7 cellular contexts compared by ENCODE assay signal in the genomic region with DNA sequence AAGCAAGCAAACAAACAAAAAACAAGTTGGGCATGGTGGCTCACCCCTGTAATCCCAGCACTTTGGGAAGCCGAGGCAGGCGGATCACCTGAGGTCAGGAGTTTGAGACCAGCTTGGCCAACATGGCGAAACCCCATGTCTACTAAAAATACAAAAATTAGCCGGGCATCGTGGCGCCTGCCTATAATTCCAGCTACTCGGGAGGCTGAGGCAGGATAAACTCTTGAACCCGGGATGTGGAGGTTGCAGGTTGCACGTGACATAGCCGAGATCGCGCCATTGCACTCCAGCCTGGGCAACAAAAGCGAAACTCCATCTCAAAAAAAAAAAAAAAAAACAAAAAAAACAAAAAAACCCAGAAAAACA. TPM values are rescaled to one million over a fixed set of nuclear protein-coding genes. Genes with fewer than 3 reads are reported as not detected.
A peak's percentile ranks its signal among the peaks of the same experiment; 100 is the strongest.
DNase-seq lines count a peak whose midpoint lies in the region; ATAC-seq, FAIRE-seq and TF ChIP-seq lines count a peak whose summit lies in the region.
"Not testable (repeated sequence)": the region's sequence is repeated elsewhere in the genome, so short reads cannot be mapped to it uniquely, and the experiment has no call there.

No MANE protein-coding gene starts in this region.

- ATAC-seq in GM18511 (IDR thresholded peaks at IDR 0.05; ENCODE audit: unreplicated experiment) (peak; percentile 39), HG02884 (IDR thresholded peaks at IDR 0.05; ENCODE audit: unreplicated experiment) (peak; percentile 18), sciatic nerve (peak; percentile 5)
- peak; percentile 17 for ATAC-seq in activated CD8-positive, alpha-beta T cell treated with anti-CD3 and anti-CD28 coated beads for 36 hours

- H3K4me1 ChIP-seq in kidney (ENCODE audit: control insufficient read depth in 1 of 2, insufficient read depth in 1 of 2, low read depth in 1 of 2, low read length in 2 of 2), result not testable (repeated sequence)

- peaks cover 34% of the 10 kb centered on the region for H3K36me3 Mint-ChIP-seq in activated CD8-positive, alpha-beta T cell treated with anti-CD3 and anti-CD28 coated beads for 36 hours (ENCODE audit: low read depth)

- H3K9me3 Mint-ChIP-seq in activated CD8-positive, alpha-beta T cell treated with anti-CD3 and anti-CD28 coated beads for 36 hours, result not testable (repeated sequence)

- not testable (repeated sequence) for FAIRE-seq in kidney (lab: Jason Lieb, UNC)

- peak overlapping the region; percentile 86 for H3K4me3 Mint-ChIP-seq in activated CD8-positive, alpha-beta T cell treated with anti-CD3 and anti-CD28 coated beads for 36 hours

- intact Hi-C loops in activated CD8-positive, alpha-beta T cell treated with anti-CD3 and anti-CD28 coated beads for 36 hours (cut with micrococcal nuclease), result loop anchor here (5.0 kb wide), 1 partner anchor 504 kb away; a partner anchor contains a TSS
- intact Hi-C loops in kidney (cut with DNase I); sciatic nerve (cut with DNase I): not testable (repeated sequence)

- H3K27ac Mint-ChIP-seq in activated CD8-positive, alpha-beta T cell treated with anti-CD3 and anti-CD28 coated beads for 36 hours, result peak overlapping the region; percentile 84

- CTCF ChIA-PET in activated CD8-positive, alpha-beta T cell treated with anti-CD3 and anti-CD28 coated beads for 36 hours (lab: Charles Lee), result not testable (repeated sequence)

- H3K36me3 ChIP-seq in kidney (ENCODE audit: control insufficient read depth in 1 of 2, insufficient read depth in 2 of 2, low read length in 2 of 2), result not testable (repeated sequence)

- H3K27ac ChIP-seq in coronary artery, result peak overlapping the region; percentile 80 to 89
- not testable (repeated sequence) for H3K27ac ChIP-seq in kidney (ENCODE audit: low read depth in 2 of 2, low read length in 2 of 2)

- not testable (repeated sequence) for H3K27me3 Mint-ChIP-seq in activated CD8-positive, alpha-beta T cell treated with anti-CD3 and anti-CD28 coated beads for 36 hours

- not testable (repeated sequence) for H3K9me3 ChIP-seq in kidney (ENCODE audit: control insufficient read depth in 1 of 2, low read length in 2 of 2)

- H3K4me1 Mint-ChIP-seq in activated CD8-positive, alpha-beta T cell treated with anti-CD3 and anti-CD28 coated beads for 36 hours (ENCODE audit: low read depth), result peaks cover 25% of the 10 kb centered on the region

- not testable (repeated sequence) for TF ChIP-seq CTCF in activated CD8-positive, alpha-beta T cell treated with anti-CD3 and anti-CD28 coated beads for 36 hours (IDR thresholded peaks at IDR 0.05); coronary artery (IDR thresholded peaks at IDR 0.05); kidney (IDR thresholded peaks at IDR 0.05; ENCODE audit: borderline replicate concordance, extremely low read depth, insufficient read depth)

- POLR2A ChIA-PET in activated CD8-positive, alpha-beta T cell treated with anti-CD3 and anti-CD28 coated beads for 36 hours (lab: Charles Lee), result interaction anchor here (1.0 to 1.7 kb wide), 4 partner anchors 9 to 705 kb away, joined by 5 to 10 read pairs (median 5); a partner anchor contains a TSS

- DNase-seq in NCI-H345 (lab: John Stamatoyannopoulos, UW), result peak; percentile 22
- peak; percentile 41 for DNase-seq in activated CD8-positive, alpha-beta T cell treated with anti-CD3 and anti-CD28 coated beads for 36 hours
- DNase-seq in coronary artery (ENCODE audit: low spot score); kidney; sciatic nerve (ENCODE audit: low spot score): not testable (repeated sequence)

- H3K9ac ChIP-seq in kidney (ENCODE audit: low read length in 2 of 2), result peak overlapping the region in 1 of 2 donors; percentile 70

- peak overlapping the region; percentile 96 for H3K4me3 ChIP-seq in coronary artery
- peak overlapping the region; percentile 87 to 95 for H3K4me3 ChIP-seq in kidney (ENCODE audit: low read length in 2 of 2)

RNA-seq across cellular contexts. Expression of a gene that starts 0.6 kb away (rescaled TPM):
- total RNA-seq in activated CD8-positive, alpha-beta T cell treated with anti-CD3 and anti-CD28 coated beads for 36 hours, result 100 to 1,000 TPM; 309 to 319 TPM
- total RNA-seq in kidney, result 75.9 TPM
- polyA plus RNA-seq in kidney (ENCODE audit: insufficient read depth, low read depth, low replicate concordance), result 101 TPM
- total RNA-seq in sciatic nerve, result 62.8 TPM
